ENCODE assay signal across 18 cellular contexts in the genomic region with DNA sequence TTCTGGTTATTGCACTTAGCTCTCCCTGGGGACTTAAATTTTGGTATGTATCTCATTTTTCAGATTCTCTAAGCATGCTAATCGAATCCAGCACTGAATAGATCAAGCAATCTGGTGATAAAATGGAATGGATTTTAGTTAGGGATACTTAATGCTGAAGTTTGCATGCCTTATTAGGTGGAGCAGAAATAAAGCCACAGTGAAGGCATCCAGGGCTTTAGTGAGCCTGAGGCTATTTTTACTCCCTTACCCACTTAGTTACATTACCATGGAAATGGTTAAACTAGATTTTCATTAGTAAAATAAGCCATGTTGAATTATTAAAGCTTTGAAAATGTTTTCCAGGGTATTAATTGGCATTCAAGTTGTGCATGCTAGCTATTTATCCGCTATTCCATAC. TPM values are rescaled to one million over a fixed set of nuclear protein-coding genes. Genes with fewer than 3 reads are reported as not detected.
A peak's percentile ranks its signal among the peaks of the same experiment; 100 is the strongest.
DNase-seq lines count a peak whose midpoint lies in the region; ATAC-seq, FAIRE-seq and TF ChIP-seq lines count a peak whose summit lies in the region.
"Had no signal": no experiment of that assay in that cellular context is flagged by ENCODE, and none has a peak within 500 bp of the region (broad histone marks: within the 10 kb centered on the region; RNA-seq: fewer than 3 reads in every experiment).

No MANE protein-coding gene starts in this region.

- intact Hi-C loops in dorsolateral prefrontal cortex (cut with DNase I): no loop called here

- 4% methylated on average over 2 of the region's 2 CpGs for WGBS in SK-N-SH (ENCODE audit: low lambda C conversion rate)

- POLR2A ChIA-PET in SK-N-SH (lab: Yijun Ruan, JAX): interaction anchor here (1.5 kb wide), 1 partner anchor 14 kb away, joined by 8 read pairs; no protein-coding TSS in a partner anchor

- no peak for TF ChIP-seq RAD21 in SK-N-SH (IDR thresholded peaks at IDR 0.05; ENCODE audit: low read length)

- no peaks in the 10 kb centered on the region for H3K36me3 ChIP-seq in SK-N-SH (replicated peaks in 1 of 2; ENCODE audit: control insufficient read depth in 1 of 2, insufficient read depth in 2 of 2, low read length in 1 of 2)
- no peaks in the 10 kb centered on the region for H3K36me3 ChIP-seq in SJCRH30
- H3K36me3 ChIP-seq: HAP-1 had no signal

- H3K4me1 ChIP-seq in SK-N-SH (ENCODE audit: control insufficient read depth in 1 of 2, insufficient read depth in 2 of 2, low read depth in 1 of 2, low read length in 1 of 2) (peaks cover 0 to 8% of the 10 kb centered on the region in 2 experiments; a peak in 2 of 4 replicates), SJCRH30 (peaks cover 30% of the 10 kb centered on the region)
- H3K4me1 ChIP-seq: A549, HAP-1 had no signal

- H3K9me3 ChIP-seq in SK-N-SH (no peaks in the 10 kb centered on the region), SJCRH30 (replicated peaks) (no peaks in the 10 kb centered on the region)
- H3K9me3 ChIP-seq: A549, HAP-1 had no signal

- H3K27ac ChIP-seq in SK-N-SH (ENCODE audit: low read depth in 2 of 2, low read length in 1 of 2): peak overlapping the region in 1 of 2 experiments; percentile 92; a peak in 2 of 4 replicates
- peak overlapping the region; percentile 89 for H3K27ac ChIP-seq in SJCRH30
- H3K27ac ChIP-seq in dorsolateral prefrontal cortex: peak overlapping the region in 39 of 59 donors; percentile 1 to 87 (median 64)
- H3K27ac ChIP-seq: A549 had no signal

- H3K4me3 ChIP-seq in SK-N-SH (ENCODE audit: low read depth in 2 of 2, low read length in 1 of 2) (peak overlapping the region in 1 of 2 experiments; percentile 28; a peak in 1 of 4 replicates), SJCRH30 (peak overlapping the region; percentile 31), dorsolateral prefrontal cortex (peak overlapping the region in 57 of 59 donors; percentile 8 to 63 (median 48))
- H3K4me3 ChIP-seq: A549, HAP-1 had no signal

- no peak for TF ChIP-seq EP300 in SK-N-SH (IDR thresholded peaks at IDR 0.05; ENCODE audit: borderline replicate concordance in 1 of 2, low read depth in 1 of 2, low read length in 1 of 2)

- H3K9ac ChIP-seq in SK-N-SH: no peak overlapping the region

- ATAC-seq in SK-N-SH treated with all-trans-retinoic acid at 6 μM for 48 hours (no peak), GM18867 (IDR thresholded peaks at IDR 0.05; ENCODE audit: unreplicated experiment) (no peak)
- ATAC-seq: A549; CD8-positive, alpha-beta T cell had no signal

- no peak overlapping the region for H3K4me2 ChIP-seq in SK-N-SH
- H3K4me2 ChIP-seq: A549 had no signal

- no peaks in the 10 kb centered on the region for H3K9me2 ChIP-seq in SK-N-SH

- TF ChIP-seq CTCF in SK-N-SH (IDR thresholded peaks at IDR 0.05) (no peak), dorsolateral prefrontal cortex (IDR thresholded peaks at IDR 0.05 in 54 of 56, conservative IDR thresholded peaks at IDR 0.05 in 2 of 56; ENCODE audit: low read depth in 1 of 56, partially characterized antibody in 56 of 56) (no peak)

- DNase-seq in SK-N-SH: no peak
- peak in 1 of 2 experiments; percentile 43 for DNase-seq in SJCRH30
- DNase-seq in dorsolateral prefrontal cortex: no peak
- DNase-seq in retina: peak; percentile 46
- no peak for DNase-seq in NCI-H1694 treated with DMSO at 0.1 percent for 48 hours (lab: John Stamatoyannopoulos, UW)
- no peak for DNase-seq in RCC 7860 (ENCODE audit: low spot score)
- DNase-seq: CD8-positive, alpha-beta T cell; DMS153; GOT3 had no signal

- CTCF ChIA-PET in SK-N-SH (lab: Yijun Ruan, JAX): interaction anchor here (0.7 to 1.3 kb wide), 3 partner anchors 13 to 282 kb away, joined by 3 to 4 read pairs (median 3); no protein-coding TSS in a partner anchor

- H3F3A ChIP-seq in SK-N-SH (replicated peaks; ENCODE audit: insufficient read depth): no peaks in the 10 kb centered on the region

- no peaks in the 10 kb centered on the region for H3K79me2 ChIP-seq in SK-N-SH (ENCODE audit: insufficient read depth)

- no peak for FAIRE-seq in RCC 7860 (lab: Jason Lieb, UNC)
- FAIRE-seq: A549, D721Med, HTR-8/SVneo had no signal

- no peaks in the 10 kb centered on the region for H4K20me1 ChIP-seq in SK-N-SH (ENCODE audit: insufficient read depth)

- H2AFZ ChIP-seq in SK-N-SH (ENCODE audit: low read depth): no peak overlapping the region

- no peaks in the 10 kb centered on the region for H3K27me3 ChIP-seq in SK-N-SH (ENCODE audit: insufficient read depth)
- no peaks in the 10 kb centered on the region for H3K27me3 ChIP-seq in SJCRH30
- peaks cover 0 to 7% (median 0%) of the 10 kb centered on the region in 45 donors for H3K27me3 ChIP-seq in dorsolateral prefrontal cortex

TF ChIP-seq in SK-N-SH, 30 proteins besides CTCF, POLR2A, EP300 and RAD21:
- 0 out of 2 replicates have a peak, but pooled peaks have one; percentile 17 for TF ChIP-seq MXI1 (IDR thresholded peaks at IDR 0.05; ENCODE audit: low read depth, low read length)
- TF ChIP-seq, protein P1, sequence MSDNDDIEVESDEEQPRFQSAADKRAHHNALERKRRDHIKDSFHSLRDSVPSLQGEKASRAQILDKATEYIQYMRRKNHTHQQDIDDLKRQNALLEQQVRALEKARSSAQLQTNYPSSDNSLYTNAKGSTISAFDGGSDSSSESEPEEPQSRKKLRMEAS (IDR thresholded peaks at IDR 0.05; ENCODE audit: low read depth): no peak

TF ChIP-seq in SK-N-SH treated with all-trans-retinoic acid at 6 μM for 48 hours, 23 proteins besides CTCF, POLR2A, EP300 and RAD21 (continues in another document):
- TF ChIP-seq OSR1 (CRISPR knock-in tag; IDR thresholded peaks at IDR 0.05) (no peak), ISL1 (CRISPR knock-in tag; IDR thresholded peaks at IDR 0.05) (no peak), TCF4 (CRISPR knock-in tag; IDR thresholded peaks at IDR 0.05; ENCODE audit: borderline replicate concordance) (no peak), RARB (CRISPR knock-in tag; IDR thresholded peaks at IDR 0.05) (no peak), GLIS3 (CRISPR knock-in tag; IDR thresholded peaks at IDR 0.05) (no peak), ESRRG (CRISPR knock-in tag; IDR thresholded peaks at IDR 0.05) (no peak), ZNF8 (CRISPR knock-in tag; IDR thresholded peaks at IDR 0.05) (no peak), ZNF565 (CRISPR knock-in tag; conservative IDR thresholded peaks at IDR 0.05; ENCODE audit: low read depth) (no peak)
- TF ChIP-seq, protein P2, sequence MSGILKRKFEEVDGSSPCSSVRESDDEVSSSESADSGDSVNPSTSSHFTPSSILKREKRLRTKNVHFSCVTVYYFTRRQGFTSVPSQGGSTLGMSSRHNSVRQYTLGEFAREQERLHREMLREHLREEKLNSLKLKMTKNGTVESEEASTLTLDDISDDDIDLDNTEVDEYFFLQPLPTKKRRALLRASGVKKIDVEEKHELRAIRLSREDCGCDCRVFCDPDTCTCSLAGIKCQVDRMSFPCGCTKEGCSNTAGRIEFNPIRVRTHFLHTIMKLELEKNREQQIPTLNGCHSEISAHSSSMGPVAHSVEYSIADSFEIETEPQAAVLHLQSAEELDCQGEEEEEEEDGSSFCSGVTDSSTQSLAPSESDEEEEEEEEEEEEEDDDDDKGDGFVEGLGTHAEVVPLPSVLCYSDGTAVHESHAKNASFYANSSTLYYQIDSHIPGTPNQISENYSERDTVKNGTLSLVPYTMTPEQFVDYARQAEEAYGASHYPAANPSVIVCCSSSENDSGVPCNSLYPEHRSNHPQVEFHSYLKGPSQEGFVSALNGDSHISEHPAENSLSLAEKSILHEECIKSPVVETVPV (CRISPR knock-in tag; IDR thresholded peaks at IDR 0.05): no peak
- TF ChIP-seq, protein P3, sequence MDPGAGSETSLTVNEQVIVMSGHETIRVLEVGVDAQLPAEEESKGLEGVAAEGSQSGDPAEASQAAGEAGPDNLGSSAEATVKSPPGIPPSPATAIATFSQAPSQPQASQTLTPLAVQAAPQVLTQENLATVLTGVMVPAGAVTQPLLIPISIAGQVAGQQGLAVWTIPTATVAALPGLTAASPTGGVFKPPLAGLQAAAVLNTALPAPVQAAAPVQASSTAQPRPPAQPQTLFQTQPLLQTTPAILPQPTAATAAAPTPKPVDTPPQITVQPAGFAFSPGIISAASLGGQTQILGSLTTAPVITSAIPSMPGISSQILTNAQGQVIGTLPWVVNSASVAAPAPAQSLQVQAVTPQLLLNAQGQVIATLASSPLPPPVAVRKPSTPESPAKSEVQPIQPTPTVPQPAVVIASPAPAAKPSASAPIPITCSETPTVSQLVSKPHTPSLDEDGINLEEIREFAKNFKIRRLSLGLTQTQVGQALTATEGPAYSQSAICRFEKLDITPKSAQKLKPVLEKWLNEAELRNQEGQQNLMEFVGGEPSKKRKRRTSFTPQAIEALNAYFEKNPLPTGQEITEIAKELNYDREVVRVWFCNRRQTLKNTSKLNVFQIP (CRISPR knock-in tag; IDR thresholded peaks at IDR 0.05; ENCODE audit: borderline replicate concordance, low read depth): no peak
- TF ChIP-seq, protein P4, sequence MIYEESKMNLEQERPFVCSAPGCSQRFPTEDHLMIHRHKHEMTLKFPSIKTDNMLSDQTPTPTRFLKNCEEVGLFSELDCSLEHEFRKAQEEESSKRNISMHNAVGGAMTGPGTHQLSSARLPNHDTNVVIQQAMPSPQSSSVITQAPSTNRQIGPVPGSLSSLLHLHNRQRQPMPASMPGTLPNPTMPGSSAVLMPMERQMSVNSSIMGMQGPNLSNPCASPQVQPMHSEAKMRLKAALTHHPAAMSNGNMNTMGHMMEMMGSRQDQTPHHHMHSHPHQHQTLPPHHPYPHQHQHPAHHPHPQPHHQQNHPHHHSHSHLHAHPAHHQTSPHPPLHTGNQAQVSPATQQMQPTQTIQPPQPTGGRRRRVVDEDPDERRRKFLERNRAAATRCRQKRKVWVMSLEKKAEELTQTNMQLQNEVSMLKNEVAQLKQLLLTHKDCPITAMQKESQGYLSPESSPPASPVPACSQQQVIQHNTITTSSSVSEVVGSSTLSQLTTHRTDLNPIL (CRISPR knock-in tag; IDR thresholded peaks at IDR 0.05; ENCODE audit: low read depth): no peak

RNA-seq across cellular contexts. Expression of a gene that starts 1.5 kb away (rescaled TPM):
- not detected in 2 replicates for polyA plus RNA-seq in SK-N-SH (2012; rRNA removed)
- polyA plus RNA-seq in SK-N-SH (2012; cell fraction: cytosol; rRNA removed): 0.01 TPM in 2 replicates
- 0.01 TPM in 1 of 2 replicates, not detected in the other for polyA plus RNA-seq in SK-N-SH (2012; cell fraction: nucleus; rRNA removed)
- 0.46 and 0.69 TPM in 2 replicates for total RNA-seq in SJCRH30 (2014; rRNA removed; shearing (Covaris generic))
- total RNA-seq in dorsolateral prefrontal cortex: 10 to 100 TPM in 25 of 120 experiments, 1 to 10 TPM in 95; 2.0 to 14.0 (median 8.2) TPM
- total RNA-seq: CD8-positive, alpha-beta T cell had no signal
- polyA plus RNA-seq: AG04450, BJ, CD14-positive monocyte had no signal
